ENCODE assay signal across 8 cellular contexts in the genomic region with DNA sequence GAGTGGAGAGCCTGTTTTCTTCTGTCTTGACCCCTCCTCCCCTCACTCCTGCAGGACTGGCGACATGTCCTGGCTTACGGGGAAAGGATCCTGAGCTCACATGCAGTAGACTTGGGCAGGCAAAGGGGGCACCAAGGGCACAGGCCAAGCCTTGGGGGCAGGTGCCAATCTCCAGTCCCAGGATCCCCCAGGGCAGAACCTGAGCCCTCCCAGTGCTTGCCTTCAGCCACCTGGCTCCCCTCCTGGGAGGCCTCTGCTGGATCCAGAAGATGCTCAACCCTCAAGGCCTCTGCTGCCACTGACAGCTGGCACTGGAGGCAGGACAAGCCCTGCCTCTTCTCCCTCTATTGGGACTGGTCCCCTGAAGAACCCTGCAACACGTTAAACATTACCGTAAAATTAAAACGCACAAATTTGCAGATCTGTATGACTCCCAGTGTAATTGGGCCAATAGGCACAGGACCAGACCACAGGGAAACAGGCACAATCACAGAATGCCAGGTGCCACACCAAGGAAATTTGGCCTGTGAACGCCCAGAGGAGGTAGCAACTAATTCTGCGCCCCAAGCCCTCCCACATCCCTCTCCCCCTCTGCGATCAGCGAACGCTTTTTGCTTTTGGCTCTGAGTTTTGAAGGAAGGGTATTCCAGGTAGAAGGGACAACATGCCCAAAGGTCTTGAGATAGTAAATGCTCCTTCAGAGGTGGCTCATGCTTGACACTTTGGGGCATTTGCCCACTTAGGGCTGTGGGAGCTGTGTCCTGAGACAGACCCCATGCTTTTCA. TPM values are rescaled to one million over a fixed set of nuclear protein-coding genes. Genes with fewer than 3 reads are reported as not detected.
A peak's percentile ranks its signal among the peaks of the same experiment; 100 is the strongest.
DNase-seq lines count a peak whose midpoint lies in the region; ATAC-seq and TF ChIP-seq lines count a peak whose summit lies in the region.

No MANE protein-coding gene starts in this region.

- H3K27me3 ChIP-seq in BLaER1 treated with 17β-estradiol and CSF1 and Interleukin-3, amounts not matched to agents 10 nM and 100 nM = no peaks in the 10 kb centered on the region
- no peaks in the 10 kb centered on the region for H3K27me3 ChIP-seq in Loucy (ENCODE audit: insufficient read depth, low read length, poor library complexity, severe bottlenecking)
- no peaks in the 10 kb centered on the region for H3K27me3 ChIP-seq in dorsolateral prefrontal cortex

- H3K27ac Mint-ChIP-seq in nephron = peak overlapping the region; percentile 88 to 94 (median 93)

- peaks cover 14% of the 10 kb centered on the region; the same call in 1 of the 2 replicates for H3K79me2 ChIP-seq in Loucy (ENCODE audit: insufficient read depth, low read length)

- peaks cover 5% of the 10 kb centered on the region for H3K27me3 Mint-ChIP-seq in nephron (ENCODE audit: low read depth)

- H3K36me3 ChIP-seq in BLaER1 treated with 17β-estradiol and CSF1 and Interleukin-3, amounts not matched to agents 10 nM and 100 nM = peaks cover 9 to 27% (median 22%) of the 10 kb centered on the region in 11 experiments
- H3K36me3 ChIP-seq in Loucy (ENCODE audit: insufficient read depth, low read length) = no peaks in the 10 kb centered on the region

- peak overlapping the region; percentile 99 to 100 (median 99) for H3K4me3 Mint-ChIP-seq in nephron

- ATAC-seq in left colon (no peak), GM21723 (IDR thresholded peaks at IDR 0.05; ENCODE audit: unreplicated experiment) (no peak)

- H3K9me3 Mint-ChIP-seq in nephron = peaks cover 3% of the 10 kb centered on the region

- H4K20me1 ChIP-seq in BLaER1 treated with 17β-estradiol and CSF1 and Interleukin-3, amounts not matched to agents 10 nM and 100 nM = peaks cover 0 to 9% (median 0%) of the 10 kb centered on the region in 11 experiments; a peak in 5 of 22 replicates
- no peaks in the 10 kb centered on the region for H4K20me1 ChIP-seq in Loucy (ENCODE audit: insufficient read depth, low read length, poor library complexity, severe bottlenecking)

- H3K4me3 ChIP-seq in BLaER1 treated with 17β-estradiol and CSF1 and Interleukin-3, amounts not matched to agents 10 nM and 100 nM = peak overlapping the region; percentile 72 to 92 (median 82)
- H3K4me3 ChIP-seq in Loucy (ENCODE audit: low read length, poor library complexity, severe bottlenecking) (peak overlapping the region; percentile 97), dorsolateral prefrontal cortex (peak overlapping the region; percentile 69 to 99 (median 90))

- peaks cover 6% of the 10 kb centered on the region for H3K36me3 Mint-ChIP-seq in nephron (ENCODE audit: low read depth)

- peak overlapping the region; percentile 97; the same call in 1 of the 2 replicates for H2AFZ ChIP-seq in Loucy (ENCODE audit: low read length)

- H3K4me2 ChIP-seq in BLaER1 treated with 17β-estradiol and CSF1 and Interleukin-3, amounts not matched to agents 10 nM and 100 nM = peak overlapping the region; percentile 88 to 97 (median 94)
- H3K4me2 ChIP-seq in Loucy (ENCODE audit: low read depth, low read length, poor library complexity, severe bottlenecking) = peak overlapping the region; percentile 95

- TF ChIP-seq CTCF in Loucy (conservative IDR thresholded peaks at IDR 0.05; ENCODE audit: low read length) = no peak
- no peak for TF ChIP-seq CTCF in dorsolateral prefrontal cortex (IDR thresholded peaks at IDR 0.05 in 54 of 56, conservative IDR thresholded peaks at IDR 0.05 in 2 of 56; ENCODE audit: low read depth in 1 of 56, partially characterized antibody in 56 of 56)
- TF ChIP-seq CTCF in nephron (IDR thresholded peaks at IDR 0.05; ENCODE audit: unreplicated experiment in 3 of 3) = no peak

- intact Hi-C loops in dorsolateral prefrontal cortex (cut with DNase I) (loop anchor here (2.0 to 5.0 kb wide), 2 partner anchors 64 to 96 kb away; a partner anchor contains a TSS), left colon (cut with DNase I, micrococcal nuclease) (no loop called here)

- H3F3A ChIP-seq in Loucy (ENCODE audit: low read depth) = no peaks in the 10 kb centered on the region

- peaks cover 14% of the 10 kb centered on the region for H3K4me1 Mint-ChIP-seq in nephron

- DNase-seq in dorsolateral prefrontal cortex (no peak), left colon (no peak), A172 (ENCODE audit: low spot score) (no peak)
- no peak for DNase-seq in stimulated activated CD4-positive, alpha-beta T cell treated with anti-CD3 and anti-CD28 coated beads, Interleukin-4, amount 100 ng/mL, for 24 hours

- peaks cover 8 to 10% (median 9%) of the 10 kb centered on the region in 11 experiments; a peak in 20 of 22 replicates for H3K9me3 ChIP-seq in BLaER1 treated with 17β-estradiol and CSF1 and Interleukin-3, amounts not matched to agents 10 nM and 100 nM (replicated peaks in 1 of 11)
- no peaks in the 10 kb centered on the region for H3K9me3 ChIP-seq in Loucy (ENCODE audit: insufficient read depth, low read depth, low read length)

- H3K9ac ChIP-seq in BLaER1 treated with 17β-estradiol and CSF1 and Interleukin-3, amounts not matched to agents 10 nM and 100 nM = peak overlapping the region; percentile 83 to 94 (median 91)
- peak overlapping the region; percentile 98 for H3K9ac ChIP-seq in Loucy (ENCODE audit: low read depth, low read length, poor library complexity, severe bottlenecking)

- peaks cover 24 to 27% (median 26%) of the 10 kb centered on the region in 10 experiments for H3K4me1 ChIP-seq in BLaER1 treated with 17β-estradiol and CSF1 and Interleukin-3, amounts not matched to agents 10 nM and 100 nM
- H3K4me1 ChIP-seq in Loucy (ENCODE audit: insufficient read depth, low read length, poor library complexity, severe bottlenecking) = peaks cover 15% of the 10 kb centered on the region

- no peaks in the 10 kb centered on the region for H3K9me2 ChIP-seq in Loucy (replicated peaks; ENCODE audit: low read depth, low read length)

- peak overlapping the region; percentile 58 to 98 (median 90) for H3K27ac ChIP-seq in BLaER1 treated with 17β-estradiol and CSF1 and Interleukin-3, amounts not matched to agents 10 nM and 100 nM
- peak overlapping the region; percentile 76 to 99 (median 96) for H3K27ac ChIP-seq in dorsolateral prefrontal cortex

RNA-seq across cellular contexts. Expression of a gene that starts 1.0 kb away (rescaled TPM):
- total RNA-seq in dorsolateral prefrontal cortex = 100 to 1,000 TPM in 5 of 120 experiments, 10 to 100 TPM in 115; 48.3 to 115 (median 73.6) TPM
- total RNA-seq in left colon = 10 to 100 TPM; 49.9 to 50.4 TPM
- 18.9 and 21.9 TPM in 2 replicates for total RNA-seq in A172 (2014; rRNA removed; shearing (Covaris generic))

RNA-seq across cellular contexts. Expression of a gene that starts 14.1 kb away (rescaled TPM):
- total RNA-seq in dorsolateral prefrontal cortex (100 to 1,000 TPM in 39 of 120 experiments, 10 to 100 TPM in 81; 45.5 to 214 (median 90.2) TPM), left colon (100 to 1,000 TPM; 126 to 184 TPM)
- total RNA-seq in A172 (2014; rRNA removed; shearing (Covaris generic)) = 1.4 TPM in 1 of 2 replicates, not detected in the other

RNA-seq across cellular contexts. Expression of a gene that starts 20.8 kb away (rescaled TPM):
- total RNA-seq in dorsolateral prefrontal cortex (10 to 100 TPM; 17.9 to 37.3 (median 26.6) TPM), left colon (10 to 100 TPM; 18.1 to 20.0 TPM)
- 46.9 and 49.0 TPM in 2 replicates for total RNA-seq in A172 (2014; rRNA removed; shearing (Covaris generic))

RNA-seq across cellular contexts. Expression of a gene that starts 33.8 kb away (rescaled TPM):
- total RNA-seq in dorsolateral prefrontal cortex = 10 to 100 TPM in 113 of 120 experiments, 1 to 10 TPM in 7; 8.0 to 33.6 (median 14.2) TPM
- 1 to 10 TPM in 1 of 2 donors, under 1 TPM in 1; 0.73 to 1.5 TPM for total RNA-seq in left colon
- 2.8 and 3.5 TPM in 2 replicates for total RNA-seq in A172 (2014; rRNA removed; shearing (Covaris generic))

RNA-seq across cellular contexts. Expression of a gene that starts 51.2 kb away (rescaled TPM):
- total RNA-seq in dorsolateral prefrontal cortex = 10 to 100 TPM in 14 of 120 experiments, 1 to 10 TPM in 106; 2.2 to 13.5 (median 7.9) TPM
- 1 to 10 TPM; 4.0 to 4.9 TPM for total RNA-seq in left colon
- not detected in 2 replicates for total RNA-seq in A172 (2014; rRNA removed; shearing (Covaris generic))

Comparison
In these comparisons a context has a peak if more than half of its experiments do, and no peak if none do; other contexts are left out.
1. RNA of a gene that starts 14.1 kb away (total RNA-seq): 126 to 184 TPM in left colon and 45.5 to 214 TPM in dorsolateral prefrontal cortex; 1.4 TPM in A172; every median in the first group is over 10 times any median in the second.
2. intact Hi-C loops: an anchor here in dorsolateral prefrontal cortex (2.0 to 5.0 kb wide); none called in left colon.
3. Peak in every context shown above with its lines, with median percentiles within 50 percentile points of each other: H3K4me3 ChIP-seq.